8 cellular contexts compared by ENCODE assay signal in the genomic region with DNA sequence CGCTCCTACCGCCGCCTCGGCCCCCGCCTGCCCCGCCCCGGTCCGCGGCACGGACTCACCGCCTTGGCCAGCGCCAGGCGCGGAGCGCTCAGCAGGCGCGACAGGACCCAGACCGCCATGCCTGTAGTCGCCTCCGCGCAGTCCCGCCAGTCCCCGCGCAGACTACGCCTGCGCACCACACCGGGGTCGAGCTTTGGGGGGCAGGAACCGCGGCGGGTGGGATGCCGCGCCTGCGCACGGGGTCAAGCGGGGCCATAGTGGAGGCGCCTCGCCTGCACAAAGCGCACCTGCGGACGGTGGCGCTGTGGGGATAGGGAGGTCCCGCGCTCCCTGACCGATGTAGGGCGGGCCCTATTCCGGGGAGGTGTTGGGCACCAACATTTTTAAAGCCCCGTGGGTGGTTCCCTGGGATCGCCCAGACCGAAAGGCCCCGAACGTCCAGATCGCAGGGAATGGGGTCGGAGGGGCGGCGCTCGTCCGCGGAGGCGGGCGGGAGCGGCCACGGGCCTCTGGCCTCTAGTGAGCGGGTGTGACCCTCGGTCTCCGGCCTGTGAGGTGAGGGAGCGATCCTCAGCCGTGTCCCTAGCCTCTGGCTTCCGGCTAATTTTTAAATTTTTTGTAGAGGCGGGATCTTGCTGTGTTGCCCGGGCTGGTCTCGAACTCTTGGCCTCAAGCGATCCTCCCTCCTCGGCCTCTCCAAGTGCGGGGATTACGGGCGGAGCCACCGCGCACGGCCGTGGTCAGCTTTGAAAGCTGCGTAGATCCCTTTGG.
DNase-seq lines count a peak whose midpoint lies in the region; ATAC-seq, FAIRE-seq and TF ChIP-seq lines count a peak whose summit lies in the region.

No MANE protein-coding gene starts in this region.

- peaks cover 6 to 20% (median 16%) of the 10 kb centered on the region in 3 donors for H3K4me1 Mint-ChIP-seq in naive B cell

- TF ChIP-seq CTCF in esophagus squamous epithelium (IDR thresholded peaks at IDR 0.05), result peak in 4 of 6 experiments; percentile 28 to 39 (median 32)

- H3K27ac Mint-ChIP-seq in naive B cell, result peak overlapping the region; percentile 22 to 92 (median 80)

- H3K27ac ChIP-seq in esophagus squamous epithelium, result peak overlapping the region; percentile 34 to 67 (median 60)

- H3K9me3 Mint-ChIP-seq in naive B cell, result no peaks in the 10 kb centered on the region

- H3K36me3 Mint-ChIP-seq in naive B cell, result peaks cover 0 to 3% of the 10 kb centered on the region in 2 donors

- peak; percentile 92 for ATAC-seq in HG02852 (IDR thresholded peaks at IDR 0.05; ENCODE audit: unreplicated experiment)
- peak; percentile 89 to 94 for ATAC-seq in naive B cell (ENCODE audit: low read depth in 2 of 2)

- no peak for TF ChIP-seq POLR2A in esophagus squamous epithelium (IDR thresholded peaks at IDR 0.05)

- H3K36me3 ChIP-seq in esophagus squamous epithelium, result peaks cover 0 to 8% (median 0%) of the 10 kb centered on the region in 3 donors

- H3K4me3 ChIP-seq in esophagus squamous epithelium, result peak overlapping the region; percentile 35 to 82 (median 49)

- H3K27me3 Mint-ChIP-seq in naive B cell, result no peaks in the 10 kb centered on the region

- peak overlapping the region; percentile 80 to 92 (median 86) for H3K4me3 Mint-ChIP-seq in naive B cell

- H3K9me3 ChIP-seq in esophagus squamous epithelium, result no peaks in the 10 kb centered on the region

- peaks cover 0 to 13% (median 5%) of the 10 kb centered on the region in 3 donors for H3K4me1 ChIP-seq in esophagus squamous epithelium

- DNase-seq in GM18507 (ENCODE audit: extremely low spot score, insufficient read length, low read depth) (peak; percentile 92), NCI-H345 treated with DMSO at 0.1 percent for 48 hours (lab: John Stamatoyannopoulos, UW; ENCODE audit: unreplicated experiment) (peak; percentile 21), esophagus squamous epithelium (lab: John Stamatoyannopoulos, UW) (peak; percentile 26), naive B cell (peak; percentile 86), urothelium cell line (ENCODE audit: low spot score) (no peak)
- peak; percentile 92 for DNase-seq in activated CD8-positive, alpha-beta memory T cell treated with anti-CD3 and anti-CD28 coated beads, Interleukin-2, amount 50 U/mL, for 48 hours
- peak; percentile 83 to 84 for DNase-seq in stimulated activated CD8-positive, alpha-beta memory T cell treated with anti-CD3 and anti-CD28 coated beads, Interleukin-7, amount 100 ng/mL, for 48 hours (ENCODE audit: extremely low read depth in 1 of 2, low read depth in 1 of 2)

- WGBS in esophagus squamous epithelium, 2 donors, result 26 to 51% methylated on average over 18 to 31 of the region's 82 CpGs

- peaks cover 0 to 10% (median 0%) of the 10 kb centered on the region in 4 donors for H3K27me3 ChIP-seq in esophagus squamous epithelium

- intact Hi-C loops in esophagus squamous epithelium (cut with DNase I), result no loop called here

- FAIRE-seq in GM18507 (lab: Jason Lieb, UNC), result peak; percentile 5
- FAIRE-seq in urothelium cell line (lab: Jason Lieb, UNC), result no peak
